15 cellular contexts compared by ENCODE assay signal in genomic region chr17:13541032-13541480, GRCh38.
DNase-seq lines count a peak whose midpoint lies in the region; ATAC-seq, FAIRE-seq and TF ChIP-seq lines count a peak whose summit lies in the region.
"Had no signal": no experiment of that assay in that cellular context is flagged by ENCODE, and none has a peak within 500 bp of the region (broad histone marks: within the 10 kb centered on the region; RNA-seq: fewer than 3 reads in every experiment).

No MANE protein-coding gene starts in this region.

- H3K4me3 Mint-ChIP-seq in osteocyte (ENCODE audit: unreplicated experiment) (no peak overlapping the region), GM23338 (no peak overlapping the region)
- H3K4me3 Mint-ChIP-seq: T-helper 17 cell had no signal

- peaks cover 10% of the 10 kb centered on the region for H3K9me2 ChIP-seq in GM23338 (ENCODE audit: insufficient read depth)

- H3K4me2 ChIP-seq in GM23338 = no peak overlapping the region

- no peaks in the 10 kb centered on the region for H3F3A ChIP-seq in GM23338 (replicated peaks; ENCODE audit: low read depth)

- H3K27me3 ChIP-seq in GM23338 (ENCODE audit: insufficient read depth) = no peaks in the 10 kb centered on the region
- H3K27me3 ChIP-seq: sigmoid colon had no signal

- H3K4me1 Mint-ChIP-seq in osteocyte (ENCODE audit: unreplicated experiment) (peaks cover 58% of the 10 kb centered on the region), GM23338 (no peaks in the 10 kb centered on the region)
- H3K4me1 Mint-ChIP-seq: T-helper 17 cell had no signal

- H3K27ac Mint-ChIP-seq in osteocyte (ENCODE audit: unreplicated experiment) (peak overlapping the region; percentile 21), GM23338 (no peak overlapping the region)
- H3K27ac Mint-ChIP-seq: T-helper 17 cell had no signal

- no peak for ATAC-seq in GM23338
- ATAC-seq: mucosa of descending colon, T-helper 17 cell had no signal

- no peak overlapping the region for H3K4me3 ChIP-seq in GM23338
- H3K4me3 ChIP-seq: mucosa of descending colon, sigmoid colon had no signal

- H3K9me3 Mint-ChIP-seq in osteocyte (ENCODE audit: unreplicated experiment) (no peaks in the 10 kb centered on the region), GM23338 (no peaks in the 10 kb centered on the region)

- H3K36me3 Mint-ChIP-seq in osteocyte (ENCODE audit: unreplicated experiment) (no peaks in the 10 kb centered on the region), GM23338 (ENCODE audit: low read depth) (peaks cover 14% of the 10 kb centered on the region; the same call in 2 of the 3 replicates)

- DNase-seq in COLO829 (ENCODE audit: low spot score) (peak; percentile 87), RCC 7860 (ENCODE audit: low spot score) (peak; percentile 95), epidermal melanocyte (ENCODE audit: insufficient read length, low spot score) (peak; percentile 48), osteocyte (ENCODE audit: extremely low spot score, unreplicated experiment) (no peak), SIG-M5 treated with dmso at 0.1 percent for 504 hours (lab: John Stamatoyannopoulos, UW; ENCODE audit: unreplicated experiment) (no peak), NCI-H1930 (lab: John Stamatoyannopoulos, UW) (no peak), G401 (ENCODE audit: low spot score) (no peak), GM23338 (ENCODE audit: low spot score) (no peak)
- DNase-seq: caudate nucleus, DMS 273 treated with DMSO at 0.1 percent for 48 hours, glutamatergic neuron, mucosa of descending colon, NCI-H774, sigmoid colon, T-helper 17 cell had no signal

- in situ Hi-C loops in G401 (cut with HindIII; ENCODE audit: low sequenced_read_pairs) = no loop called here

- TF ChIP-seq CTCF in osteocyte (IDR thresholded peaks at IDR 0.05) (no peak), GM23338 (conservative IDR thresholded peaks at IDR 0.05; ENCODE audit: low read depth in 2 of 2) (no peak)

- H3K27me3 Mint-ChIP-seq in osteocyte (ENCODE audit: unreplicated experiment) (no peaks in the 10 kb centered on the region), GM23338 (ENCODE audit: insufficient read depth, low read depth, poor library complexity) (peaks cover 3% of the 10 kb centered on the region)

- H3K4me1 ChIP-seq in GM23338 (ENCODE audit: insufficient read depth) = no peaks in the 10 kb centered on the region; the same call in 1 of the 2 replicates
- H3K4me1 ChIP-seq: sigmoid colon had no signal

- no peaks in the 10 kb centered on the region for H4K20me1 ChIP-seq in GM23338 (replicated peaks; ENCODE audit: insufficient read depth)

- H3K36me3 ChIP-seq in GM23338 (ENCODE audit: insufficient read depth) = peaks cover 9% of the 10 kb centered on the region; the same call in 1 of the 2 replicates
- H3K36me3 ChIP-seq: sigmoid colon had no signal

- no peak overlapping the region for H3K27ac ChIP-seq in GM23338 (ENCODE audit: low read depth)

- no peak overlapping the region for H2AFZ ChIP-seq in GM23338

- FAIRE-seq in RCC 7860 (lab: Jason Lieb, UNC) = peak; percentile 100

- no peaks in the 10 kb centered on the region for H3K79me2 ChIP-seq in GM23338 (replicated peaks; ENCODE audit: insufficient read depth)

TF ChIP-seq in GM23338, 12 proteins besides CTCF, POLR2A, EP300 and RAD21 (continues in another document):
- TF ChIP-seq REST (IDR thresholded peaks at IDR 0.05; ENCODE audit: unreplicated experiment) (no peak), JUNB (IDR thresholded peaks at IDR 0.05; ENCODE audit: unreplicated experiment) (no peak), ZNF331 (CRISPR knock-in tag; IDR thresholded peaks at IDR 0.05; ENCODE audit: low read depth) (no peak), CREB1 (CRISPR knock-in tag; IDR thresholded peaks at IDR 0.05; ENCODE audit: low read depth) (no peak), EZH2 (IDR thresholded peaks at IDR 0.05; ENCODE audit: low read depth, unreplicated experiment) (no peak), ZNF114 (CRISPR knock-in tag; IDR thresholded peaks at IDR 0.05) (no peak), POLR2AphosphoS5 (IDR thresholded peaks at IDR 0.05; ENCODE audit: low read depth) (no peak)
- TF ChIP-seq, protein P1, sequence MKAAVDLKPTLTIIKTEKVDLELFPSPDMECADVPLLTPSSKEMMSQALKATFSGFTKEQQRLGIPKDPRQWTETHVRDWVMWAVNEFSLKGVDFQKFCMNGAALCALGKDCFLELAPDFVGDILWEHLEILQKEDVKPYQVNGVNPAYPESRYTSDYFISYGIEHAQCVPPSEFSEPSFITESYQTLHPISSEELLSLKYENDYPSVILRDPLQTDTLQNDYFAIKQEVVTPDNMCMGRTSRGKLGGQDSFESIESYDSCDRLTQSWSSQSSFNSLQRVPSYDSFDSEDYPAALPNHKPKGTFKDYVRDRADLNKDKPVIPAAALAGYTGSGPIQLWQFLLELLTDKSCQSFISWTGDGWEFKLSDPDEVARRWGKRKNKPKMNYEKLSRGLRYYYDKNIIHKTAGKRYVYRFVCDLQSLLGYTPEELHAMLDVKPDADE (IDR thresholded peaks at IDR 0.05) = no peak

Comparison
In these comparisons a context has a peak if more than half of its experiments do, and no peak if none do; other contexts are left out.
1. DNase-seq: peak in COLO829 (single experiment), RCC 7860 (single experiment) and epidermal melanocyte (single experiment); none in osteocyte (single experiment), SIG-M5 treated with dmso at 0.1 percent for 504 hours (single experiment), NCI-H1930 (0 of 2), G401 (single experiment) and GM23338 (single experiment).